ENCODE assay signal across 8 cellular contexts in the genomic region with DNA sequence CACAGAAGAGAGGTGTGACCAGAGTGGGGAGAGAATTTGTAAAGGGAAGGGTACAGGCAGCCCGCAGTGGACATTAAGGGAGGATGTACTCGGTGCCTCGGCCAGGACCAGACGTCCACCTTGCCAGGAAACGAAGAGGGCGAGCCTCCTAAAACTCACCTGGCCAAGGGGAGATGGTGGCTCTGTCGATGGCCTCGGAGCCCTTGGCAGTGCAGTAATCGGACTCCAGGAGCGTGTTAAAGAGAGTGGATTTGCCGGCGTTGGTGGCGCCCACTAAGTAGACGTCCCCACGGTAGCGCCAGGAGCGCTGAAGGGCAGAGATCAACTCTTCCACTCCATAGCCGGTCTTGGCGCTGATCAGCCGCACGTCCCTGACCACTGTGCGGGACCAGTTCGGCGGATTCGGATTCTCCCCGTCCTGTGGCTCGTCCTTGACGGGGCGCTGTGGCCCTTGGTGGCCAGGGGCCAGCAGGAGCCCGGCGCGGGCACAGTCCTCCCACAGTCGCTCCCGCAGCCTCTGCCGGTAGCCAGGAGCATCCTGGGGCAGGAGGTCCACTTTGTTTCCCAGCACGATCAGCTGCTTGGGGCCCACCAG. TPM values are rescaled to one million over a fixed set of nuclear protein-coding genes. Genes with fewer than 3 reads are reported as not detected.
DNase-seq lines count a peak whose midpoint lies in the region; ATAC-seq and TF ChIP-seq lines count a peak whose summit lies in the region.

No MANE protein-coding gene starts in this region.

- 0 out of 2 replicates have a peak, but pooled peaks cover 5% of the 10 kb centered on the region for H3K4me1 ChIP-seq in SJCRH30

- H3K4me3 Mint-ChIP-seq in nephron progenitor cell = peak overlapping the region; percentile 100

- no peak for ATAC-seq in HG03175 (IDR thresholded peaks at IDR 0.05; ENCODE audit: unreplicated experiment)
- no peak for ATAC-seq in HG03025 (IDR thresholded peaks at IDR 0.05; ENCODE audit: low FRiP score, unreplicated experiment)

- H3K9me3 Mint-ChIP-seq in nephron progenitor cell = peaks cover 21% of the 10 kb centered on the region

- H3K9me3 ChIP-seq in SJCRH30 (replicated peaks) = peaks cover 5% of the 10 kb centered on the region; the same call in 1 of the 2 replicates

- peaks cover 4% of the 10 kb centered on the region for H3K27me3 Mint-ChIP-seq in nephron progenitor cell (ENCODE audit: low read depth, poor library complexity)

- no peaks in the 10 kb centered on the region for H3K27me3 ChIP-seq in SJCRH30

- no peak overlapping the region for H3K27ac ChIP-seq in SJCRH30

- DNase-seq in NCI-H82 (lab: John Stamatoyannopoulos, UW) = peak; percentile 26
- no peak for DNase-seq in NCI-H82 treated with DMSO at 0.1 percent for 48 hours (lab: John Stamatoyannopoulos, UW; ENCODE audit: unreplicated experiment)
- DNase-seq in SJCRH30 = peak; percentile 34 to 35
- DNase-seq in epithelial cell of esophagus (ENCODE audit: low read depth) = peak; percentile 13
- DNase-seq in nephron progenitor cell = peak; percentile 36
- DNase-seq in 8988T = no peak

- H3K4me3 ChIP-seq in SJCRH30 = peak overlapping the region; percentile 84
- peak overlapping the region; percentile 55 for H3K4me3 ChIP-seq in epithelial cell of esophagus (ENCODE audit: low read length)

- H3K36me3 Mint-ChIP-seq in nephron progenitor cell (ENCODE audit: low read depth) = peaks cover 30% of the 10 kb centered on the region

- peaks cover 41% of the 10 kb centered on the region for H3K4me1 Mint-ChIP-seq in nephron progenitor cell

- TF ChIP-seq CTCF in epithelial cell of esophagus (IDR thresholded peaks at IDR 0.05; ENCODE audit: insufficient read depth, low read depth, low read length, missing control alignments) (no peak), nephron progenitor cell (IDR thresholded peaks at IDR 0.05) (no peak)

- no peak overlapping the region for H3K27ac Mint-ChIP-seq in nephron progenitor cell

- H3K36me3 ChIP-seq in SJCRH30 = peaks cover 31% of the 10 kb centered on the region

RNA-seq across cellular contexts. Expression of gene NOA1, which starts 1.0 kb away (rescaled TPM):
- 25.3 and 27.4 TPM in 2 replicates for total RNA-seq in SJCRH30 (2014; rRNA removed; shearing (Covaris generic))

RNA-seq across cellular contexts. Expression of gene POLR2B, which starts 2.3 kb away (rescaled TPM):
- 313 and 334 TPM in 2 replicates for total RNA-seq in SJCRH30 (2014; rRNA removed; shearing (Covaris generic))

Comparison
In these comparisons a context has a peak if more than half of its experiments do, and no peak if none do; other contexts are left out.
1. DNase-seq: peak in NCI-H82 (single experiment), SJCRH30 (2 of 2), epithelial cell of esophagus (single experiment) and nephron progenitor cell (single experiment); none in NCI-H82 treated with DMSO at 0.1 percent for 48 hours (single experiment) and 8988T (single experiment).